In the genomic region with DNA sequence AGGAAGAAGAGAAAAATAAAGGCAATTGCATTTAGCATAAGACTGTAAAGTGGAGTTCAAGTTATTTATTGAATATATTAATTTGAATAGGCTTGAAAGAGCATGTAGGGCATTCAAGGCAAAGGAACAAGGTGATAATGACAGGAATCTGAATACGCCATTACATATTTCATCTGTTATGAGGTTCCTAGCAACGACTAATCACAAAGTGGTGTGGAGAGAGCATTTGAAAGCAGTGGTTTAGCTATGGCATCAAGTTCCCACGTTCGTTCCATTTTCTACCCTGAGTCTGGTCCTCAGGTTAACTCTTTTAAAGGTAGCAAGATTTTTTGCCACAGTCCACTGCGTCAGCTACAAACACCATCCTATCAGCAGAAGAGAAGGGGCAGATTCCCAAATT, we compare ENCODE assay signal across 1 cellular context.
TF ChIP-seq lines count a peak whose summit lies in the region.

No MANE protein-coding gene starts in this region.

TF ChIP-seq in H1, 55 proteins besides CTCF, POLR2A, EP300 and RAD21:
- TF ChIP-seq SIN3A (conservative IDR thresholded peaks at IDR 0.05 in 1 of 2, IDR thresholded peaks at IDR 0.05 in 1 of 2; ENCODE audit: low read depth in 1 of 2, low read length in 2 of 2) (no peak), CEBPB (IDR thresholded peaks at IDR 0.05; ENCODE audit: low read depth, low read length) (no peak), BRCA1 (IDR thresholded peaks at IDR 0.05; ENCODE audit: low read depth, low read length) (no peak), SRF (IDR thresholded peaks at IDR 0.05; ENCODE audit: low read depth, low read length) (no peak), TAF1 (IDR thresholded peaks at IDR 0.05; ENCODE audit: low read depth, low read length) (no peak), RNF2 (IDR thresholded peaks at IDR 0.05; ENCODE audit: borderline replicate concordance, low read depth, low read length, missing control alignments, poor library complexity, severe bottlenecking) (no peak), JUN (IDR thresholded peaks at IDR 0.05; ENCODE audit: low read depth, low read length) (no peak), MAFK (IDR thresholded peaks at IDR 0.05; ENCODE audit: low read depth, low read length) (no peak), RFX5 (IDR thresholded peaks at IDR 0.05; ENCODE audit: borderline replicate concordance, low read depth, low read length) (no peak), CBX8 (IDR thresholded peaks at IDR 0.05; ENCODE audit: borderline replicate concordance, low read depth, low read length) (no peak), SIX5 (IDR thresholded peaks at IDR 0.05; ENCODE audit: low read depth, low read length) (no peak), TCF12 (IDR thresholded peaks at IDR 0.05; ENCODE audit: low read depth, low read length) (no peak), CHD2 (IDR thresholded peaks at IDR 0.05; ENCODE audit: low read length) (no peak)
- TF ChIP-seq, protein P1, sequence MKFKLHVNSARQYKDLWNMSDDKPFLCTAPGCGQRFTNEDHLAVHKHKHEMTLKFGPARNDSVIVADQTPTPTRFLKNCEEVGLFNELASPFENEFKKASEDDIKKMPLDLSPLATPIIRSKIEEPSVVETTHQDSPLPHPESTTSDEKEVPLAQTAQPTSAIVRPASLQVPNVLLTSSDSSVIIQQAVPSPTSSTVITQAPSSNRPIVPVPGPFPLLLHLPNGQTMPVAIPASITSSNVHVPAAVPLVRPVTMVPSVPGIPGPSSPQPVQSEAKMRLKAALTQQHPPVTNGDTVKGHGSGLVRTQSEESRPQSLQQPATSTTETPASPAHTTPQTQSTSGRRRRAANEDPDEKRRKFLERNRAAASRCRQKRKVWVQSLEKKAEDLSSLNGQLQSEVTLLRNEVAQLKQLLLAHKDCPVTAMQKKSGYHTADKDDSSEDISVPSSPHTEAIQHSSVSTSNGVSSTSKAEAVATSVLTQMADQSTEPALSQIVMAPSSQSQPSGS (IDR thresholded peaks at IDR 0.05; ENCODE audit: low read length), result no peak
- TF ChIP-seq, protein P2, sequence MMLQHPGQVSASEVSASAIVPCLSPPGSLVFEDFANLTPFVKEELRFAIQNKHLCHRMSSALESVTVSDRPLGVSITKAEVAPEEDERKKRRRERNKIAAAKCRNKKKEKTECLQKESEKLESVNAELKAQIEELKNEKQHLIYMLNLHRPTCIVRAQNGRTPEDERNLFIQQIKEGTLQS (IDR thresholded peaks at IDR 0.05; ENCODE audit: insufficient read depth, low read depth, low read length), result no peak
- TF ChIP-seq, protein P3, sequence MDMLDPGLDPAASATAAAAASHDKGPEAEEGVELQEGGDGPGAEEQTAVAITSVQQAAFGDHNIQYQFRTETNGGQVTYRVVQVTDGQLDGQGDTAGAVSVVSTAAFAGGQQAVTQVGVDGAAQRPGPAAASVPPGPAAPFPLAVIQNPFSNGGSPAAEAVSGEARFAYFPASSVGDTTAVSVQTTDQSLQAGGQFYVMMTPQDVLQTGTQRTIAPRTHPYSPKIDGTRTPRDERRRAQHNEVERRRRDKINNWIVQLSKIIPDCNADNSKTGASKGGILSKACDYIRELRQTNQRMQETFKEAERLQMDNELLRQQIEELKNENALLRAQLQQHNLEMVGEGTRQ (IDR thresholded peaks at IDR 0.05; ENCODE audit: low read length), result no peak
